ENCODE assay signal across 11 cellular contexts in genomic region chr11:117814204-117814765, GRCh38. TPM values are rescaled to one million over a fixed set of nuclear protein-coding genes. Genes with fewer than 3 reads are reported as not detected.
DNase-seq lines count a peak whose midpoint lies in the region; ATAC-seq and TF ChIP-seq lines count a peak whose summit lies in the region.
"Had no signal": no experiment of that assay in that cellular context is flagged by ENCODE, and none has a peak within 500 bp of the region (broad histone marks: within the 10 kb centered on the region; RNA-seq: fewer than 3 reads in every experiment).

No MANE protein-coding gene starts in this region.

- 82% methylated on average over 7 of the region's 7 CpGs for WGBS in smooth muscle cell (ENCODE audit: low lambda C conversion rate)
- WGBS in heart right ventricle, 2 donors, result 86 to 89% methylated on average over 7 of the region's 7 CpGs

- no peak overlapping the region for H3K9ac ChIP-seq in smooth muscle cell (ENCODE audit: low read depth)

- no peaks in the 10 kb centered on the region for H3K9me3 ChIP-seq in smooth muscle cell (replicated peaks; ENCODE audit: low read depth)
- no peaks in the 10 kb centered on the region for H3K9me3 ChIP-seq in heart right ventricle

- no peaks in the 10 kb centered on the region for H3K27me3 Mint-ChIP-seq in activated CD8-positive, alpha-beta T cell treated with anti-CD3 and anti-CD28 coated beads for 36 hours
- H3K27me3 Mint-ChIP-seq in natural killer cell (ENCODE audit: low read depth in 2 of 2), result peaks cover 0 to 13% of the 10 kb centered on the region in 2 donors

- H3K4me1 ChIP-seq in smooth muscle cell (ENCODE audit: low read depth), result peaks cover 28% of the 10 kb centered on the region
- peaks cover 0 to 56% (median 26%) of the 10 kb centered on the region in 9 donors for H3K4me1 ChIP-seq in heart right ventricle

- POLR2A ChIA-PET in activated CD8-positive, alpha-beta T cell treated with anti-CD3 and anti-CD28 coated beads for 36 hours (lab: Charles Lee), result interaction anchor here (0.6 to 2.1 kb wide), 7 partner anchors 9 to 404 kb away, joined by 3 to 18 read pairs (median 4); partner anchors contain the start of gene FXYD2

- H3K27ac ChIP-seq in smooth muscle cell (ENCODE audit: low read depth) (no peak overlapping the region), heart right ventricle (peak overlapping the region in 3 of 10 donors; percentile 31 to 80 (median 37))

- H3K4me3 ChIP-seq in smooth muscle cell (no peak overlapping the region), heart right ventricle (no peak overlapping the region)

- peak overlapping the region; percentile 98 for H3K27ac Mint-ChIP-seq in activated CD8-positive, alpha-beta T cell treated with anti-CD3 and anti-CD28 coated beads for 36 hours
- H3K27ac Mint-ChIP-seq in natural killer cell, result peak overlapping the region in 1 of 2 donors; percentile 90

- no peaks in the 10 kb centered on the region for H3K9me3 Mint-ChIP-seq in activated CD8-positive, alpha-beta T cell treated with anti-CD3 and anti-CD28 coated beads for 36 hours
- H3K9me3 Mint-ChIP-seq in natural killer cell, result no peaks in the 10 kb centered on the region

- no peaks in the 10 kb centered on the region for H3K79me2 ChIP-seq in smooth muscle cell (ENCODE audit: low read depth)

- peaks cover 63% of the 10 kb centered on the region for H3K4me1 Mint-ChIP-seq in activated CD8-positive, alpha-beta T cell treated with anti-CD3 and anti-CD28 coated beads for 36 hours (ENCODE audit: low read depth)
- peaks cover 16 to 43% of the 10 kb centered on the region in 2 donors for H3K4me1 Mint-ChIP-seq in natural killer cell

- no peak for TF ChIP-seq CTCF in activated CD8-positive, alpha-beta T cell treated with anti-CD3 and anti-CD28 coated beads for 36 hours (IDR thresholded peaks at IDR 0.05)
- TF ChIP-seq CTCF in natural killer cell (IDR thresholded peaks at IDR 0.05) (no peak), smooth muscle cell (IDR thresholded peaks at IDR 0.05; ENCODE audit: borderline replicate concordance, insufficient read depth, poor library complexity, severe bottlenecking) (no peak), heart right ventricle (IDR thresholded peaks at IDR 0.05) (no peak)

- H3K27me3 ChIP-seq in smooth muscle cell (ENCODE audit: low read depth) (no peaks in the 10 kb centered on the region), heart right ventricle (peaks cover 0 to 3% (median 0%) of the 10 kb centered on the region in 7 donors)

- no peak for DNase-seq in activated CD8-positive, alpha-beta T cell treated with anti-CD3 and anti-CD28 coated beads for 36 hours
- DNase-seq in natural killer cell, result no peak
- DNase-seq in smooth muscle cell (lab: John Stamatoyannopoulos, UW; ENCODE audit: unreplicated experiment), result no peak
- no peak for DNase-seq in heart right ventricle
- DNase-seq in occipital lobe (lab: John Stamatoyannopoulos, UW), result no peak
- no peak for DNase-seq in C1 segment of cervical spinal cord (lab: John Stamatoyannopoulos, UW)

- peaks cover 9% of the 10 kb centered on the region for H3F3A ChIP-seq in smooth muscle cell (ENCODE audit: low read depth)

- H3K4me2 ChIP-seq in smooth muscle cell, result no peak overlapping the region

- no peaks in the 10 kb centered on the region for H3K36me3 Mint-ChIP-seq in activated CD8-positive, alpha-beta T cell treated with anti-CD3 and anti-CD28 coated beads for 36 hours (ENCODE audit: low read depth)
- no peaks in the 10 kb centered on the region for H3K36me3 Mint-ChIP-seq in natural killer cell

- ATAC-seq in GM18502 (IDR thresholded peaks at IDR 0.05; ENCODE audit: poor library complexity, unreplicated experiment) (peak; percentile 4), HG02840 (IDR thresholded peaks at IDR 0.05; ENCODE audit: low FRiP score, unreplicated experiment) (peak; percentile 5), natural killer cell (no peak), heart right ventricle (no peak)
- no peak for ATAC-seq in activated CD8-positive, alpha-beta T cell treated with anti-CD3 and anti-CD28 coated beads for 36 hours

- CTCF ChIA-PET in activated CD8-positive, alpha-beta T cell treated with anti-CD3 and anti-CD28 coated beads for 36 hours (lab: Charles Lee), result interaction anchor here (0.9 to 15.2 kb wide), 10 partner anchors 9 to 584 kb away, joined by 3 to 188 read pairs (median 4); no protein-coding TSS in a partner anchor

- intact Hi-C loops in activated CD8-positive, alpha-beta T cell treated with anti-CD3 and anti-CD28 coated beads for 36 hours (cut with micrococcal nuclease), result loop anchor here (2.0 kb wide), 1 partner anchor 189 kb away; no protein-coding TSS in a partner anchor
- intact Hi-C loops in natural killer cell (cut with micrococcal nuclease) (no loop called here), heart right ventricle (cut with DNase I) (no loop called here)

- no peak overlapping the region for H3K4me3 Mint-ChIP-seq in activated CD8-positive, alpha-beta T cell treated with anti-CD3 and anti-CD28 coated beads for 36 hours
- H3K4me3 Mint-ChIP-seq in natural killer cell, result peak overlapping the region; percentile 75

- H4K20me1 ChIP-seq in smooth muscle cell (ENCODE audit: low read depth), result no peaks in the 10 kb centered on the region

- no peak overlapping the region for H2AFZ ChIP-seq in smooth muscle cell (ENCODE audit: low read depth)

- H3K36me3 ChIP-seq in smooth muscle cell (ENCODE audit: low read depth) (no peaks in the 10 kb centered on the region), heart right ventricle (no peaks in the 10 kb centered on the region)

RNA-seq across cellular contexts. Expression of gene FXYD2, which starts 10.3 kb away (rescaled TPM):
- 1 to 10 TPM; 6.7 to 7.2 TPM for total RNA-seq in activated CD8-positive, alpha-beta T cell treated with anti-CD3 and anti-CD28 coated beads for 36 hours
- total RNA-seq in natural killer cell (under 1 TPM in 2 of 3 donors, not detected in 1; 0.75 to 0.78 TPM), smooth muscle cell (0.40 TPM in 1 of 2 replicates, not detected in the other), heart right ventricle (1 to 10 TPM in 7 of 10 donors, under 1 TPM in 3; 0.40 to 3.2 (median 1.4) TPM), occipital lobe (0.62 TPM)
- polyA plus RNA-seq in smooth muscle cell (1.00 and 2.3 TPM in 2 replicates), heart right ventricle (1 to 10 TPM; 1.9 to 6.0 TPM)
- total RNA-seq: astrocyte had no signal

RNA-seq across cellular contexts. Expression of gene DSCAML1, which starts 17.3 kb away (rescaled TPM):
- under 1 TPM; 0.13 to 0.29 TPM for total RNA-seq in activated CD8-positive, alpha-beta T cell treated with anti-CD3 and anti-CD28 coated beads for 36 hours
- total RNA-seq in natural killer cell, result under 1 TPM in 1 of 3 donors, not detected in 2; 0.66 TPM
- 0.04 and 0.22 TPM in 2 replicates for total RNA-seq in smooth muscle cell
- 0.37 TPM in 1 of 2 replicates, not detected in the other for polyA plus RNA-seq in smooth muscle cell
- 1 to 10 TPM in 3 of 10 donors, under 1 TPM in 7; 0.23 to 1.5 (median 0.57) TPM for total RNA-seq in heart right ventricle
- polyA plus RNA-seq in heart right ventricle, result under 1 TPM; 0.16 to 0.88 TPM
- total RNA-seq in occipital lobe, result 7.6 TPM
- total RNA-seq: glomerular endothelial cell, pulmonary artery endothelial cell had no signal

Comparison
In these comparisons a context has a peak if more than half of its experiments do, and no peak if none do; other contexts are left out.
1. ATAC-seq: peak in GM18502 (single experiment) and HG02840 (single experiment); none in activated CD8-positive, alpha-beta T cell treated with anti-CD3 and anti-CD28 coated beads for 36 hours (single experiment), natural killer cell (0 of 3) and heart right ventricle (0 of 8).